In genomic region chrX:32185160-32185559, GRCh38 we compare ENCODE assay signal across 15 cellular contexts.
DNase-seq lines count a peak whose midpoint lies in the region; ATAC-seq and TF ChIP-seq lines count a peak whose summit lies in the region.
"Had no signal": no experiment of that assay in that cellular context is flagged by ENCODE, and none has a peak within 500 bp of the region (broad histone marks: within the 10 kb centered on the region; RNA-seq: fewer than 3 reads in every experiment).

No MANE protein-coding gene starts in this region.

- H4K91ac ChIP-seq in trophoblast cell (ENCODE audit: low read depth, low read length) = no peak overlapping the region
- no peak overlapping the region for H4K91ac ChIP-seq in H9 (ENCODE audit: insufficient read length, low read depth, low read length)

- no peak for ATAC-seq in mucosa of descending colon
- ATAC-seq: A549; CD8-positive, alpha-beta T cell; GM12878 had no signal

- H3K18ac ChIP-seq in trophoblast cell (ENCODE audit: low read length) = no peak overlapping the region
- no peak overlapping the region for H3K18ac ChIP-seq in H9 (ENCODE audit: insufficient read length, low read depth, low read length)

- H3K23ac ChIP-seq in trophoblast cell (ENCODE audit: low read length) = no peak overlapping the region
- no peak overlapping the region for H3K23ac ChIP-seq in H9 (ENCODE audit: insufficient read length, low read depth, low read length)

- H3K79me2 ChIP-seq in trophoblast cell (ENCODE audit: control insufficient read depth, insufficient read depth, low read length, poor library complexity) = no peaks in the 10 kb centered on the region
- no peaks in the 10 kb centered on the region for H3K79me2 ChIP-seq in H9 (ENCODE audit: insufficient read depth, low read length)

- no peak overlapping the region for H3K14ac ChIP-seq in trophoblast cell (ENCODE audit: low read length)
- H3K14ac ChIP-seq in H9 (ENCODE audit: insufficient read depth, low read length) = no peak overlapping the region

- no peak overlapping the region for H2BK20ac ChIP-seq in H9 (ENCODE audit: low read depth, low read length, poor library complexity, severe bottlenecking)

- no peak overlapping the region for H3T11ph ChIP-seq in H9 (ENCODE audit: low read length)

- H3K4ac ChIP-seq in trophoblast cell (ENCODE audit: low read depth, low read length) (no peak overlapping the region), H9 (ENCODE audit: low read depth, low read length) (no peak overlapping the region)

- no CpG with 5 or more reads among the region's 2 CpGs for WGBS in trophoblast cell (ENCODE audit: extremely low coverage, insufficient coverage, insufficient read length)
- WGBS in H9 (ENCODE audit: extremely low coverage, insufficient read length, low lambda C conversion rate) = no CpG with 5 or more reads among the region's 2 CpGs

- no peak overlapping the region for H3K27ac Mint-ChIP-seq in H9
- H3K27ac Mint-ChIP-seq: CD8-positive, alpha-beta T cell; IgD-negative memory B cell had no signal

- no peaks in the 10 kb centered on the region; a peak in 1 of 7 replicates for H3K36me3 Mint-ChIP-seq in H9 (ENCODE audit: insufficient read depth in 1 of 3, low read depth in 3 of 3)
- H3K36me3 Mint-ChIP-seq: CD8-positive, alpha-beta T cell; IgD-negative memory B cell had no signal

- H3K9ac ChIP-seq in trophoblast cell (ENCODE audit: low read length) (no peak overlapping the region), H9 (ENCODE audit: extremely low read depth, insufficient read length, low read length) (no peak overlapping the region)

- H3K9me3 ChIP-seq in trophoblast cell (ENCODE audit: insufficient read depth, low read depth, low read length) (no peaks in the 10 kb centered on the region), mucosa of descending colon (no peaks in the 10 kb centered on the region), H9 (ENCODE audit: control insufficient read depth, low read depth, low read length) (no peaks in the 10 kb centered on the region)
- H3K9me3 ChIP-seq: A549, BE2C had no signal

- H2AK5ac ChIP-seq in trophoblast cell (ENCODE audit: low read length) (no peak overlapping the region), H9 (ENCODE audit: insufficient read length, low read length) (no peak overlapping the region)

- no peak overlapping the region for H3K4me3 Mint-ChIP-seq in H9
- H3K4me3 Mint-ChIP-seq: CD8-positive, alpha-beta T cell; IgD-negative memory B cell had no signal

- H2BK15ac ChIP-seq in H9 (ENCODE audit: low read depth, low read length) = no peak overlapping the region

- H4K8ac ChIP-seq in trophoblast cell (ENCODE audit: low read depth, low read length) (no peak overlapping the region), H9 (replicated peaks; ENCODE audit: insufficient read length, low read depth, low read length) (no peak overlapping the region)

- H3K23me2 ChIP-seq in H9 (ENCODE audit: insufficient read length, low read depth, low read length, poor library complexity, severe bottlenecking) = no peaks in the 10 kb centered on the region

- intact Hi-C loops in mucosa of descending colon (cut with DNase I, micrococcal nuclease) = no loop called here

- in situ Hi-C loops in SK-MEL-5 (cut with HindIII; ENCODE audit: low pct_unique_long_range_greater_than_20kb, low sequenced_read_pairs) = no loop called here

- H2BK12ac ChIP-seq in trophoblast cell (ENCODE audit: low read length) = no peak overlapping the region
- H2BK12ac ChIP-seq in H9 (ENCODE audit: insufficient read length, low read depth, low read length) = no peak overlapping the region

- H3K4me1 ChIP-seq in trophoblast cell (ENCODE audit: control insufficient read depth in 1 of 2, insufficient read depth in 2 of 2, low read length in 2 of 2) (no peaks in the 10 kb centered on the region), mucosa of descending colon (ENCODE audit: low read depth) (no peaks in the 10 kb centered on the region), H9 (ENCODE audit: insufficient read depth, low read length) (no peaks in the 10 kb centered on the region)
- H3K4me1 ChIP-seq: A549, BE2C had no signal

- H2BK5ac ChIP-seq in trophoblast cell (ENCODE audit: low read depth, low read length, poor library complexity) (no peak overlapping the region), H9 (ENCODE audit: insufficient read length, low read length) (no peak overlapping the region)

- H3K27me3 ChIP-seq in trophoblast cell (ENCODE audit: insufficient read depth, low read length) (no peaks in the 10 kb centered on the region), H9 (ENCODE audit: insufficient read depth, low read length) (no peaks in the 10 kb centered on the region)
- H3K27me3 ChIP-seq: BE2C had no signal

- no peak overlapping the region for H4K12ac ChIP-seq in trophoblast cell (ENCODE audit: low read depth, low read length)

- H3K4me2 ChIP-seq in trophoblast cell (ENCODE audit: low read length) (no peak overlapping the region), H9 (ENCODE audit: insufficient read depth, insufficient read length, low read length) (no peak overlapping the region)
- H3K4me2 ChIP-seq: A549 had no signal

- H3K79me1 ChIP-seq in trophoblast cell (ENCODE audit: low read length) (no peaks in the 10 kb centered on the region), H9 (ENCODE audit: insufficient read depth, low read depth, low read length, poor library complexity, severe bottlenecking) (no peaks in the 10 kb centered on the region)

- TF ChIP-seq CTCF in mucosa of descending colon (IDR thresholded peaks at IDR 0.05) (no peak), H9 (conservative IDR thresholded peaks at IDR 0.05) (no peak)

- H3K36me3 ChIP-seq in trophoblast cell (ENCODE audit: control insufficient read depth in 1 of 2, insufficient read depth in 2 of 2, low read length in 2 of 2) (no peaks in the 10 kb centered on the region), mucosa of descending colon (ENCODE audit: low read depth) (no peaks in the 10 kb centered on the region)
- H3K36me3 ChIP-seq: BE2C had no signal

- H2AFZ ChIP-seq in trophoblast cell (ENCODE audit: insufficient read depth, low read length, poor library complexity) (no peak overlapping the region), H9 (ENCODE audit: low read length) (no peak overlapping the region)

- no peak overlapping the region for H3K56ac ChIP-seq in H9 (ENCODE audit: insufficient read length, low read depth, low read length)

- H3K4me3 ChIP-seq in trophoblast cell (ENCODE audit: low read depth, low read length) (no peak overlapping the region), mucosa of descending colon (no peak overlapping the region)
- H3K4me3 ChIP-seq: A549, GM12878 had no signal

- no peak overlapping the region for H2BK120ac ChIP-seq in trophoblast cell (ENCODE audit: insufficient read depth, low read length, poor library complexity)
- H2BK120ac ChIP-seq in H9 (ENCODE audit: low read depth, low read length, poor library complexity, severe bottlenecking) = no peak overlapping the region

- peaks cover 31 to 40% of the 10 kb centered on the region in 2 experiments for H3K9me3 Mint-ChIP-seq in H9
- H3K9me3 Mint-ChIP-seq: CD8-positive, alpha-beta T cell had no signal

- no peaks in the 10 kb centered on the region for H4K20me1 ChIP-seq in H9 (ENCODE audit: control insufficient read depth, insufficient read depth, insufficient read length)

- H3K27ac ChIP-seq in trophoblast cell (ENCODE audit: low read depth, low read length) (peak overlapping the region; percentile 53), H9 (ENCODE audit: insufficient read length, low read depth, low read length) (no peak overlapping the region)
- H3K27ac ChIP-seq: A549, C4-2B had no signal

- H4K5ac ChIP-seq in H9 (ENCODE audit: insufficient read length, low read depth, low read length) = no peak overlapping the region

- H3K4me1 Mint-ChIP-seq in H9 = no peaks in the 10 kb centered on the region
- H3K4me1 Mint-ChIP-seq: IgD-negative memory B cell had no signal

- H3K27me3 Mint-ChIP-seq in H9 (ENCODE audit: low read depth) = no peaks in the 10 kb centered on the region
- H3K27me3 Mint-ChIP-seq: IgD-negative memory B cell had no signal

- DNase-seq in COLO829 (ENCODE audit: low spot score) (peak; percentile 11), SK-MEL-5 (ENCODE audit: low read depth, low spot score) (peak; percentile 84), islet precursor cell (peak; percentile 49), trophoblast cell (peak; percentile 28 to 77), mucosa of descending colon (no peak), DMS53 treated with DMSO at 0.1 percent for 48 hours (lab: John Stamatoyannopoulos, UW; ENCODE audit: unreplicated experiment) (no peak), H9 (no peak)
- DNase-seq: BE2C; CD8-positive, alpha-beta T cell; DMS53; H7 had no signal

Comparison
In these comparisons a context has a peak if more than half of its experiments do, and no peak if none do; other contexts are left out.
1. DNase-seq: peak in COLO829 (single experiment), SK-MEL-5 (single experiment), islet precursor cell (single experiment) and trophoblast cell (2 of 2); none in mucosa of descending colon (0 of 3), DMS53 treated with DMSO at 0.1 percent for 48 hours (single experiment) and H9 (single experiment).